Comparison of ENCODE assay signal across 1 cellular context in genomic region chr16:16083421-16084156, GRCh38.
TF ChIP-seq lines count a peak whose summit lies in the region.

No MANE protein-coding gene starts in this region.

TF ChIP-seq in K562, 482 proteins besides CTCF, POLR2A, EP300 and RAD21 (continued from another document):
- TF ChIP-seq CUX1 (CRISPR knock-in tag; IDR thresholded peaks at IDR 0.05) (no peak), EP400 (IDR thresholded peaks at IDR 0.05) (no peak), ZNF766 (CRISPR knock-in tag; conservative IDR thresholded peaks at IDR 0.05) (no peak), ZBTB49 (CRISPR knock-in tag; IDR thresholded peaks at IDR 0.05; ENCODE audit: borderline replicate concordance) (no peak)
